ENCODE assay signal across 24 cellular contexts in the genomic region with DNA sequence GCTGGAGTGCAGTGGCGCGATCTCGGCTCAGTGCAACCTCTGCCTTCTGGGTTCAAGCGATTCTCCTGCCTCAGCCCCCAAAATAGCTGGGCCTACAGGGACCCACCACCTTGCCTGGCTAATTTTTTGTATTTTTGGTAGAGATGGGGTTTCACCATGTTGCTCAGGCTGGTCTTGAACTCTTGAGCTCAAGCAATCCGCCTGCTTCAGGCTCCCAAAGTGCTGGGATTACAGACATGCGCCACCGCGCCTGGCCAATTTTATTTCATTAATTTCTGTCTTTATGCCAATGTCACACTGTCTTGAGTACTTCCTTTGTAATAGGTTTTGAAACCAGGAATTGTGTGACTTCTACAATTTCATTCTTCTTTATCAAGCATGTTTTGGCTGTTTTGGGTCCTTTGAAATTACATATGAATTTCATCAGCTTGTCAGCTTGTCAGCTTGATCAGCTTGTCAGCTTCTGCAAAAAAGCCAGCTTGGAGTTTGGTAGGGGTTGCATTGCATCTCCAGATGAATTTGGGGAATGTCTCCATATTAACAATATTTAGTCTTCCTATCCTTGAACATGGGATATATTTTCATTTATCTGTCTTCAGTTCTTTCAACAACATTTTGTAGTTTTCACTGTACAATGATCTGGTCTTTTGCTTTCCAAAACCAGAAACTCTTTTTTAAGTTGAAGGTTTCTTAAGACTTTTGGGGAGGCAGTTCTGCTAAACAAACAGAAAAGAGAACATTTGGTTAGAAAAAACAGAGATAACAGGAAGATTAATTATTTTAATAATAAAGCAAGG. TPM values are rescaled to one million over a fixed set of nuclear protein-coding genes. Genes with fewer than 3 reads are reported as not detected.
A peak's percentile ranks its signal among the peaks of the same experiment; 100 is the strongest.
DNase-seq lines count a peak whose midpoint lies in the region; ATAC-seq, FAIRE-seq and TF ChIP-seq lines count a peak whose summit lies in the region.
"Had no signal": no experiment of that assay in that cellular context is flagged by ENCODE, and none has a peak within 500 bp of the region (broad histone marks: within the 10 kb centered on the region; RNA-seq: fewer than 3 reads in every experiment).

No MANE protein-coding gene starts in this region.

- H3K4me3 Mint-ChIP-seq in glutamatergic neuron (ENCODE audit: unreplicated experiment) = no peak overlapping the region

- FAIRE-seq in A549 (lab: Jason Lieb, UNC) = no peak
- FAIRE-seq: endothelial cell of umbilical vein, keratinocyte had no signal

- peak overlapping the region; percentile 26 to 58; a peak in 4 of 6 replicates for H3K27ac ChIP-seq in A549
- H3K27ac ChIP-seq: 22Rv1, foreskin keratinocyte, WERI-Rb-1 had no signal

- H3K9me3 ChIP-seq in A549 = no peaks in the 10 kb centered on the region

- no peaks in the 10 kb centered on the region for H3K27me3 Mint-ChIP-seq in glutamatergic neuron (ENCODE audit: unreplicated experiment)
- H3K27me3 Mint-ChIP-seq: progenitor cell of endocrine pancreas had no signal

- no peaks in the 10 kb centered on the region for H3K9me3 Mint-ChIP-seq in glutamatergic neuron (ENCODE audit: unreplicated experiment)

- no peak for TF ChIP-seq CTCF in A549 (IDR thresholded peaks at IDR 0.05)
- TF ChIP-seq CTCF in glutamatergic neuron (IDR thresholded peaks at IDR 0.05; ENCODE audit: partially characterized antibody, unreplicated experiment) = no peak

- no peak for TF ChIP-seq RAD21 in A549 (conservative IDR thresholded peaks at IDR 0.05 in 1 of 2, IDR thresholded peaks at IDR 0.05 in 1 of 2)

- CTCF ChIA-PET in A549 (lab: Yijun Ruan, JAX) = no interaction called here

- TF ChIP-seq POLR2A in A549 (IDR thresholded peaks at IDR 0.05; ENCODE audit: low read length) = no peak
- no peak for TF ChIP-seq POLR2A in erythroblast (IDR thresholded peaks at IDR 0.05; ENCODE audit: low read length)

- peak overlapping the region; percentile 10; the same call in 2 of the 3 replicates for H3K4me2 ChIP-seq in A549

- H3K27ac Mint-ChIP-seq in glutamatergic neuron (ENCODE audit: unreplicated experiment) = no peak overlapping the region
- H3K27ac Mint-ChIP-seq: progenitor cell of endocrine pancreas had no signal

- WGBS in A549 (ENCODE audit: missing lambda C conversion rate) = 93% methylated on average over 8 of the region's 8 CpGs

- POLR2A ChIA-PET in A549 (lab: Yijun Ruan, JAX) = no interaction called here

- DNase-seq in DMS79 (lab: John Stamatoyannopoulos, UW) = peak; percentile 10
- no peak for DNase-seq in DMS79 treated with DMSO at 0.1 percent for 48 hours (lab: John Stamatoyannopoulos, UW)
- DNase-seq in A549 (ENCODE audit: low read depth in 1 of 2, low spot score in 1 of 2) = no peak
- peak; percentile 25 for DNase-seq in NCI-H69 (lab: John Stamatoyannopoulos, UW)
- DNase-seq in erythroblast (lab: John Stamatoyannopoulos, UW) = peak; percentile 75 to 87
- no peak for DNase-seq in RKO (ENCODE audit: low spot score)
- DNase-seq in glutamatergic neuron = no peak
- DNase-seq: activated CD4-positive, alpha-beta T cell treated with anti-CD3 and anti-CD28 coated beads, Interleukin-2, amount 50 U/mL, for 48 hours; dermis blood vessel endothelial cell; foreskin keratinocyte; GDM1; hypothalamus; KBM-7; NCI-H1048; NCI-H2029; NCI-H524 treated with DMSO at 0.1 percent for 48 hours; SHP77 treated with DMSO at 0.1 percent for 48 hours; stimulated activated CD4-positive, alpha-beta T cell treated with anti-CD3 and anti-CD28 coated beads, Interleukin-2, amount 100 ng/mL, for 24 hours; WERI-Rb-1 had no signal

- peaks cover 4% of the 10 kb centered on the region for H3K4me1 Mint-ChIP-seq in glutamatergic neuron (ENCODE audit: low read depth, unreplicated experiment)

- ATAC-seq in A549 (no peak), GM18873 (IDR thresholded peaks at IDR 0.05; ENCODE audit: low FRiP score, unreplicated experiment) (no peak)
- ATAC-seq: foreskin keratinocyte had no signal

- TF ChIP-seq EP300 in A549 (IDR thresholded peaks at IDR 0.05) = no peak

- H3K4me1 ChIP-seq in A549 = peaks cover 29% of the 10 kb centered on the region

- no peaks in the 10 kb centered on the region for H3K36me3 Mint-ChIP-seq in glutamatergic neuron (ENCODE audit: unreplicated experiment)

- H3K4me3 ChIP-seq in A549 = no peak overlapping the region

TF ChIP-seq in A549, 52 proteins besides CTCF, POLR2A, EP300 and RAD21:
- TF ChIP-seq HOXA7 (CRISPR knock-in tag; IDR thresholded peaks at IDR 0.05) (no peak), FOSL2 (IDR thresholded peaks at IDR 0.05) (no peak), FOSL2 (CRISPR knock-in tag; IDR thresholded peaks at IDR 0.05) (no peak), JUN (IDR thresholded peaks at IDR 0.05) (no peak), MAFK (IDR thresholded peaks at IDR 0.05; ENCODE audit: partially characterized antibody) (no peak), KDM1A (IDR thresholded peaks at IDR 0.05; ENCODE audit: low read depth) (no peak)
- TF ChIP-seq, protein P1, sequence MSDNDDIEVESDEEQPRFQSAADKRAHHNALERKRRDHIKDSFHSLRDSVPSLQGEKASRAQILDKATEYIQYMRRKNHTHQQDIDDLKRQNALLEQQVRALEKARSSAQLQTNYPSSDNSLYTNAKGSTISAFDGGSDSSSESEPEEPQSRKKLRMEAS (IDR thresholded peaks at IDR 0.05) = no peak
- TF ChIP-seq, protein P2, sequence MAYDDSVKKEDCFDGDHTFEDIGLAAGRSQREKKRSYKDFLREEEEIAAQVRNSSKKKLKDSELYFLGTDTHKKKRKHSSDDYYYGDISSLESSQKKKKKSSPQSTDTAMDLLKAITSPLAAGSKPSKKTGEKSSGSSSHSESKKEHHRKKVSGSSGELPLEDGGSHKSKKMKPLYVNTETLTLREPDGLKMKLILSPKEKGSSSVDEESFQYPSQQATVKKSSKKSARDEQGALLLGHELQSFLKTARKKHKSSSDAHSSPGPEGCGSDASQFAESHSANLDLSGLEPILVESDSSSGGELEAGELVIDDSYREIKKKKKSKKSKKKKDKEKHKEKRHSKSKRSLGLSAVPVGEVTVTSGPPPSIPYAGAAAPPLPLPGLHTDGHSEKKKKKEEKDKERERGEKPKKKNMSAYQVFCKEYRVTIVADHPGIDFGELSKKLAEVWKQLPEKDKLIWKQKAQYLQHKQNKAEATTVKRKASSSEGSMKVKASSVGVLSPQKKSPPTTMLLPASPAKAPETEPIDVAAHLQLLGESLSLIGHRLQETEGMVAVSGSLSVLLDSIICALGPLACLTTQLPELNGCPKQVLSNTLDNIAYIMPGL (CRISPR knock-in tag; IDR thresholded peaks at IDR 0.05; ENCODE audit: borderline replicate concordance) = no peak

RNA-seq across cellular contexts. Expression of a gene that starts 20.8 kb away (rescaled TPM):
- polyA plus RNA-seq in A549 (2011; rRNA removed) = 12.0 and 21.4 TPM in 2 replicates
- polyA plus RNA-seq in A549 (2012; cell fraction: cytosol; rRNA removed) = 7.9 and 10.6 TPM in 2 replicates
- polyA plus RNA-seq in A549 (2012; cell fraction: nucleus; rRNA removed) = 8.3 and 14.5 TPM in 2 replicates
- polyA plus RNA-seq in A549 (2017; fragmentation: RNase III; extraction: RNeasy Plus Mini Kit Qiagen cat#74134 plus additional on column Dnase treatment) = 50.0 to 53.4 TPM (median 52.4 TPM) in 3 replicates
- 19.3 and 27.2 TPM in 2 replicates for polyA minus RNA-seq in A549 (2011; rRNA and poly(A)+ RNA removed)
- 115 TPM for total RNA-seq in glutamatergic neuron (ENCODE audit: unreplicated experiment)

Comparison
In these comparisons a context has a peak if more than half of its experiments do, and no peak if none do; other contexts are left out.
1. DNase-seq: peak in DMS79 (single experiment), NCI-H69 (single experiment) and erythroblast (2 of 2); none in DMS79 treated with DMSO at 0.1 percent for 48 hours (single experiment), A549 (0 of 2), RKO (single experiment) and glutamatergic neuron (single experiment).